Comparison of ENCODE assay signal across 7 cellular contexts in genomic region chr2:10911291-10912075, GRCh38. TPM values are rescaled to one million over a fixed set of nuclear protein-coding genes. Genes with fewer than 3 reads are reported as not detected.
A peak's percentile ranks its signal among the peaks of the same experiment; 100 is the strongest.
DNase-seq lines count a peak whose midpoint lies in the region; ATAC-seq and FAIRE-seq lines count a peak whose summit lies in the region.

TSS of gene KCNF1 (plus strand) at chr2:10911934. CDS start at chr2:10912427, 493 bp downstream.

- intact Hi-C loops in left colon (cut with DNase I, micrococcal nuclease), result loop anchor here in 1 of 2 donors (10.0 kb wide), 1 partner anchor 77 kb away; no protein-coding TSS in a partner anchor

- DNase-seq in HCEC 1CT (peak; percentile 49), NCI-H345 (lab: John Stamatoyannopoulos, UW) (peak; percentile 74), cerebellar cortex (ENCODE audit: low spot score) (peak; percentile 16), left colon (peak in 1 of 2 donors; percentile 31), urothelium cell line (ENCODE audit: low spot score) (peak; percentile 86), UCSD-AML1 (lab: John Stamatoyannopoulos, UW; ENCODE audit: unreplicated experiment) (no peak)

- peak; percentile 48 for FAIRE-seq in urothelium cell line (lab: Jason Lieb, UNC)

- ATAC-seq in left colon (peak; percentile 62), GM19351 (IDR thresholded peaks at IDR 0.05; ENCODE audit: unreplicated experiment) (no peak)

RNA-seq across cellular contexts. Expression of gene KCNF1, which starts in this region (rescaled TPM):
- total RNA-seq in left colon, result 1 to 10 TPM in 1 of 2 donors, under 1 TPM in 1; 0.43 to 1.1 TPM
